ENCODE assay signal across 1 cellular context in the genomic region with DNA sequence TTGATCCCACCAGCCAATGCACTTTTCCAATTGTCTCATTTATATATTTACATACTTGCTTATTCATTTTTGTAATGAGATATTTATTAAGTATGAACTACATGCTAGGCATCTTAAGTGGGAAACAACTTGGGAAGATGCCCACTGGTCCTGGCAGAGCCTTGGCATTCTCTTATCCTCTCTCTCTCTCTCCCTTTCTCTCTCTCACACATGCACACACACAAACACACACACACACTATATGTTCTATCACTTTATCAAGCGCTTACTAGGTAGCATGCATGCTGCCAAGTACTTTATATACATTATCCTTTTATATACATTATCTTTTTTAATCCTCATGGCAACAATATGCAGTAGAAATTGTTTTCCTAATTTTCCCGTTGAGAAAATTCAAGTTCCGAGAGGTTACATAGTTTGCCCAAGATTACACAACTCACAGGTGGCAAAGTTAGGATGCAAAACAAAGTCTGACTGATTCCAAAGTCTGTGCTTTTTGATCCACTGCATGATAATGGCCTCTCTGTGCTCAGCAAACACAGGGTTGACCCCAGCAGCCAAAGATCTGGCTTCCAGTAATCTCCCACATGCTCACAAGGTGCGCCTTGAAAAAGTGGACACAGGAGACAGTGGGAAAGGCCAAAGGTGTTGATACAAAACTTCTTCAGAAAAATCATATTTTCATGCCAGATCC.
TF ChIP-seq lines count a peak whose summit lies in the region.

No MANE protein-coding gene starts in this region.

TF ChIP-seq in HepG2, 621 proteins besides CTCF, POLR2A, EP300 and RAD21 (continued from another document and continues in another):
- TF ChIP-seq, protein P1, sequence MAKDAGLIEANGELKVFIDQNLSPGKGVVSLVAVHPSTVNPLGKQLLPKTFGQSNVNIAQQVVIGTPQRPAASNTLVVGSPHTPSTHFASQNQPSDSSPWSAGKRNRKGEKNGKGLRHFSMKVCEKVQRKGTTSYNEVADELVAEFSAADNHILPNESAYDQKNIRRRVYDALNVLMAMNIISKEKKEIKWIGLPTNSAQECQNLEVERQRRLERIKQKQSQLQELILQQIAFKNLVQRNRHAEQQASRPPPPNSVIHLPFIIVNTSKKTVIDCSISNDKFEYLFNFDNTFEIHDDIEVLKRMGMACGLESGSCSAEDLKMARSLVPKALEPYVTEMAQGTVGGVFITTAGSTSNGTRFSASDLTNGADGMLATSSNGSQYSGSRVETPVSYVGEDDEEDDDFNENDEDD (CRISPR knock-in tag; IDR thresholded peaks at IDR 0.05; ENCODE audit: borderline replicate concordance): peak; percentile 71; the same call in 1 of the 2 replicates
- TF ChIP-seq ZNF207 (IDR thresholded peaks at IDR 0.05; ENCODE audit: borderline replicate concordance): no peak
- no peak; the same call in 1 of the 2 replicates for TF ChIP-seq ZNF878 (CRISPR knock-in tag; IDR thresholded peaks at IDR 0.05)
- TF ChIP-seq, protein P2, sequence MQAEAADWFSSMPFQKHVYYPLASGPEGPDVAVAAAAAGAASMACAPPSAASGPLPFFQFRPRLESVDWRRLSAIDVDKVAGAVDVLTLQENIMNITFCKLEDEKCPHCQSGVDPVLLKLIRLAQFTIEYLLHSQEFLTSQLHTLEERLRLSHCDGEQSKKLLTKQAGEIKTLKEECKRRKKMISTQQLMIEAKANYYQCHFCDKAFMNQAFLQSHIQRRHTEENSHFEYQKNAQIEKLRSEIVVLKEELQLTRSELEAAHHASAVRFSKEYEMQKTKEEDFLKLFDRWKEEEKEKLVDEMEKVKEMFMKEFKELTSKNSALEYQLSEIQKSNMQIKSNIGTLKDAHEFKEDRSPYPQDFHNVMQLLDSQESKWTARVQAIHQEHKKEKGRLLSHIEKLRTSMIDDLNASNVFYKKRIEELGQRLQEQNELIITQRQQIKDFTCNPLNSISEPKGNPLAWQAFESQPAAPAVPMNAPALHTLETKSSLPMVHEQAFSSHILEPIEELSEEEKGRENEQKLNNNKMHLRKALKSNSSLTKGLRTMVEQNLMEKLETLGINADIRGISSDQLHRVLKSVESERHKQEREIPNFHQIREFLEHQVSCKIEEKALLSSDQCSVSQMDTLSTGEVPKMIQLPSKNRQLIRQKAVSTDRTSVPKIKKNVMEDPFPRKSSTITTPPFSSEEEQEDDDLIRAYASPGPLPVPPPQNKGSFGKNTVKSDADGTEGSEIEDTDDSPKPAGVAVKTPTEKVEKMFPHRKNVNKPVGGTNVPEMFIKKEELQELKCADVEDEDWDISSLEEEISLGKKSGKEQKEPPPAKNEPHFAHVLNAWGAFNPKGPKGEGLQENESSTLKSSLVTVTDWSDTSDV (CRISPR knock-in tag; IDR thresholded peaks at IDR 0.05): no peak
- peak; percentile 97 for TF ChIP-seq NCOA2 (CRISPR knock-in tag; IDR thresholded peaks at IDR 0.05)
- TF ChIP-seq SRF (IDR thresholded peaks at IDR 0.05; ENCODE audit: low read depth, low read length): no peak
- TF ChIP-seq YEATS4 (CRISPR knock-in tag; IDR thresholded peaks at IDR 0.05; ENCODE audit: borderline replicate concordance): peak; percentile 61; the same call in 1 of the 2 replicates
- peak; percentile 56; the same call in 1 of the 2 replicates for TF ChIP-seq SALL2 (CRISPR knock-in tag; IDR thresholded peaks at IDR 0.05)
- TF ChIP-seq KDM5B (CRISPR knock-in tag; IDR thresholded peaks at IDR 0.05; ENCODE audit: borderline replicate concordance): no peak
- TF ChIP-seq CHD2 (IDR thresholded peaks at IDR 0.05; ENCODE audit: low read depth, low read length): no peak
- peak; percentile 75 for TF ChIP-seq MYC (CRISPR knock-in tag; IDR thresholded peaks at IDR 0.05; ENCODE audit: borderline replicate concordance)
- no peak for TF ChIP-seq CENPX (CRISPR knock-in tag; IDR thresholded peaks at IDR 0.05)
- peak; percentile 95 for TF ChIP-seq NFKBIZ (CRISPR knock-in tag; IDR thresholded peaks at IDR 0.05)
- TF ChIP-seq PCBP1 (IDR thresholded peaks at IDR 0.05; ENCODE audit: borderline replicate concordance, low read depth, low read length): no peak
- TF ChIP-seq ZBTB8A (CRISPR knock-in tag; IDR thresholded peaks at IDR 0.05; ENCODE audit: borderline replicate concordance, low read depth): no peak
- TF ChIP-seq ZFP36L2 (CRISPR knock-in tag; IDR thresholded peaks at IDR 0.05): no peak
- TF ChIP-seq ZNF749 (CRISPR knock-in tag; IDR thresholded peaks at IDR 0.05; ENCODE audit: borderline replicate concordance): 0 out of 2 replicates have a peak, but pooled peaks have one; percentile 32
- TF ChIP-seq SP1 (IDR thresholded peaks at IDR 0.05): no peak
- TF ChIP-seq SP1 (CRISPR knock-in tag; IDR thresholded peaks at IDR 0.05): no peak
- peak; percentile 53 for TF ChIP-seq FOXK1 (CRISPR knock-in tag; IDR thresholded peaks at IDR 0.05; ENCODE audit: borderline replicate concordance, low read depth)
- TF ChIP-seq, protein P3, sequence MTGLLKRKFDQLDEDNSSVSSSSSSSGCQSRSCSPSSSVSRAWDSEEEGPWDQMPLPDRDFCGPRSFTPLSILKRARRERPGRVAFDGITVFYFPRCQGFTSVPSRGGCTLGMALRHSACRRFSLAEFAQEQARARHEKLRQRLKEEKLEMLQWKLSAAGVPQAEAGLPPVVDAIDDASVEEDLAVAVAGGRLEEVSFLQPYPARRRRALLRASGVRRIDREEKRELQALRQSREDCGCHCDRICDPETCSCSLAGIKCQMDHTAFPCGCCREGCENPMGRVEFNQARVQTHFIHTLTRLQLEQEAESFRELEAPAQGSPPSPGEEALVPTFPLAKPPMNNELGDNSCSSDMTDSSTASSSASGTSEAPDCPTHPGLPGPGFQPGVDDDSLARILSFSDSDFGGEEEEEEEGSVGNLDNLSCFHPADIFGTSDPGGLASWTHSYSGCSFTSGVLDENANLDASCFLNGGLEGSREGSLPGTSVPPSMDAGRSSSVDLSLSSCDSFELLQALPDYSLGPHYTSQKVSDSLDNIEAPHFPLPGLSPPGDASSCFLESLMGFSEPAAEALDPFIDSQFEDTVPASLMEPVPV (CRISPR knock-in tag; IDR thresholded peaks at IDR 0.05): peak; percentile 70; the same call in 1 of the 2 replicates
- no peak for TF ChIP-seq XBP1 (CRISPR knock-in tag; IDR thresholded peaks at IDR 0.05)
- TF ChIP-seq, protein P4, sequence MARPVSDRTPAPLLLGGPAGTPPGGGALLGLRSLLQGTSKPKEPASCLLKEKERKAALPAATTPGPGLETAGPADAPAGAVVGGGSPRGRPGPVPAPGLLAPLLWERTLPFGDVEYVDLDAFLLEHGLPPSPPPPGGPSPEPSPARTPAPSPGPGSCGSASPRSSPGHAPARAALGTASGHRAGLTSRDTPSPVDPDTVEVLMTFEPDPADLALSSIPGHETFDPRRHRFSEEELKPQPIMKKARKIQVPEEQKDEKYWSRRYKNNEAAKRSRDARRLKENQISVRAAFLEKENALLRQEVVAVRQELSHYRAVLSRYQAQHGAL (CRISPR knock-in tag; IDR thresholded peaks at IDR 0.05; ENCODE audit: not compliant biosample characterization): no peak
- TF ChIP-seq, protein P5, sequence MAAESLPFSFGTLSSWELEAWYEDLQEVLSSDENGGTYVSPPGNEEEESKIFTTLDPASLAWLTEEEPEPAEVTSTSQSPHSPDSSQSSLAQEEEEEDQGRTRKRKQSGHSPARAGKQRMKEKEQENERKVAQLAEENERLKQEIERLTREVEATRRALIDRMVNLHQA (CRISPR knock-in tag; IDR thresholded peaks at IDR 0.05): no peak
- TF ChIP-seq TCF7L2 (IDR thresholded peaks at IDR 0.05; ENCODE audit: low read depth, low read length): no peak; the same call in 1 of the 2 replicates
- no peak for TF ChIP-seq ZNF33B (CRISPR knock-in tag; IDR thresholded peaks at IDR 0.05)
- TF ChIP-seq, protein P6, sequence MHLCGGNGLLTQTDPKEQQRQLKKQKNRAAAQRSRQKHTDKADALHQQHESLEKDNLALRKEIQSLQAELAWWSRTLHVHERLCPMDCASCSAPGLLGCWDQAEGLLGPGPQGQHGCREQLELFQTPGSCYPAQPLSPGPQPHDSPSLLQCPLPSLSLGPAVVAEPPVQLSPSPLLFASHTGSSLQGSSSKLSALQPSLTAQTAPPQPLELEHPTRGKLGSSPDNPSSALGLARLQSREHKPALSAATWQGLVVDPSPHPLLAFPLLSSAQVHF (CRISPR knock-in tag; IDR thresholded peaks at IDR 0.05): no peak
- TF ChIP-seq DMAP1 (CRISPR knock-in tag; IDR thresholded peaks at IDR 0.05): peak; percentile 54; the same call in 1 of the 2 replicates
- peak; percentile 74 for TF ChIP-seq FOSL2 (CRISPR knock-in tag; IDR thresholded peaks at IDR 0.05)
- TF ChIP-seq NCOR1 (IDR thresholded peaks at IDR 0.05; ENCODE audit: borderline replicate concordance, low read length): peak; percentile 96
- TF ChIP-seq KDM3A (CRISPR knock-in tag; IDR thresholded peaks at IDR 0.05; ENCODE audit: low read depth): no peak
- TF ChIP-seq, protein P7, sequence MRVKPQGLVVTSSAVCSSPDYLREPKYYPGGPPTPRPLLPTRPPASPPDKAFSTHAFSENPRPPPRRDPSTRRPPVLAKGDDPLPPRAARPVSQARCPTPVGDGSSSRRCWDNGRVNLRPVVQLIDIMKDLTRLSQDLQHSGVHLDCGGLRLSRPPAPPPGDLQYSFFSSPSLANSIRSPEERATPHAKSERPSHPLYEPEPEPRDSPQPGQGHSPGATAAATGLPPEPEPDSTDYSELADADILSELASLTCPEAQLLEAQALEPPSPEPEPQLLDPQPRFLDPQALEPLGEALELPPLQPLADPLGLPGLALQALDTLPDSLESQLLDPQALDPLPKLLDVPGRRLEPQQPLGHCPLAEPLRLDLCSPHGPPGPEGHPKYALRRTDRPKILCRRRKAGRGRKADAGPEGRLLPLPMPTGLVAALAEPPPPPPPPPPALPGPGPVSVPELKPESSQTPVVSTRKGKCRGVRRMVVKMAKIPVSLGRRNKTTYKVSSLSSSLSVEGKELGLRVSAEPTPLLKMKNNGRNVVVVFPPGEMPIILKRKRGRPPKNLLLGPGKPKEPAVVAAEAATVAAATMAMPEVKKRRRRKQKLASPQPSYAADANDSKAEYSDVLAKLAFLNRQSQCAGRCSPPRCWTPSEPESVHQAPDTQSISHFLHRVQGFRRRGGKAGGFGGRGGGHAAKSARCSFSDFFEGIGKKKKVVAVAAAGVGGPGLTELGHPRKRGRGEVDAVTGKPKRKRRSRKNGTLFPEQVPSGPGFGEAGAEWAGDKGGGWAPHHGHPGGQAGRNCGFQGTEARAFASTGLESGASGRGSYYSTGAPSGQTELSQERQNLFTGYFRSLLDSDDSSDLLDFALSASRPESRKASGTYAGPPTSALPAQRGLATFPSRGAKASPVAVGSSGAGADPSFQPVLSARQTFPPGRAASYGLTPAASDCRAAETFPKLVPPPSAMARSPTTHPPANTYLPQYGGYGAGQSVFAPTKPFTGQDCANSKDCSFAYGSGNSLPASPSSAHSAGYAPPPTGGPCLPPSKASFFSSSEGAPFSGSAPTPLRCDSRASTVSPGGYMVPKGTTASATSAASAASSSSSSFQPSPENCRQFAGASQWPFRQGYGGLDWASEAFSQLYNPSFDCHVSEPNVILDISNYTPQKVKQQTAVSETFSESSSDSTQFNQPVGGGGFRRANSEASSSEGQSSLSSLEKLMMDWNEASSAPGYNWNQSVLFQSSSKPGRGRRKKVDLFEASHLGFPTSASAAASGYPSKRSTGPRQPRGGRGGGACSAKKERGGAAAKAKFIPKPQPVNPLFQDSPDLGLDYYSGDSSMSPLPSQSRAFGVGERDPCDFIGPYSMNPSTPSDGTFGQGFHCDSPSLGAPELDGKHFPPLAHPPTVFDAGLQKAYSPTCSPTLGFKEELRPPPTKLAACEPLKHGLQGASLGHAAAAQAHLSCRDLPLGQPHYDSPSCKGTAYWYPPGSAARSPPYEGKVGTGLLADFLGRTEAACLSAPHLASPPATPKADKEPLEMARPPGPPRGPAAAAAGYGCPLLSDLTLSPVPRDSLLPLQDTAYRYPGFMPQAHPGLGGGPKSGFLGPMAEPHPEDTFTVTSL (CRISPR knock-in tag; IDR thresholded peaks at IDR 0.05; ENCODE audit: borderline replicate concordance): peak; percentile 95
- TF ChIP-seq ATAD3A (CRISPR knock-in tag; IDR thresholded peaks at IDR 0.05): no peak
- peak; percentile 67; the same call in 1 of the 2 replicates for TF ChIP-seq NR2C2 (CRISPR knock-in tag; IDR thresholded peaks at IDR 0.05; ENCODE audit: borderline replicate concordance)
- TF ChIP-seq ESRRA (CRISPR knock-in tag; IDR thresholded peaks at IDR 0.05; ENCODE audit: low read depth): peak; percentile 79; the same call in 1 of the 2 replicates
- no peak for TF ChIP-seq SSRP1 (CRISPR knock-in tag; IDR thresholded peaks at IDR 0.05)
- TF ChIP-seq ZNF660 (CRISPR knock-in tag; IDR thresholded peaks at IDR 0.05; ENCODE audit: borderline replicate concordance, low read depth): no peak
- TF ChIP-seq GFI1 (CRISPR knock-in tag; IDR thresholded peaks at IDR 0.05; ENCODE audit: borderline replicate concordance): peak; percentile 83; the same call in 1 of the 2 replicates
- peak; percentile 12; the same call in 1 of the 2 replicates for TF ChIP-seq ZFP36L1 (CRISPR knock-in tag; IDR thresholded peaks at IDR 0.05)
- TF ChIP-seq, protein P8, sequence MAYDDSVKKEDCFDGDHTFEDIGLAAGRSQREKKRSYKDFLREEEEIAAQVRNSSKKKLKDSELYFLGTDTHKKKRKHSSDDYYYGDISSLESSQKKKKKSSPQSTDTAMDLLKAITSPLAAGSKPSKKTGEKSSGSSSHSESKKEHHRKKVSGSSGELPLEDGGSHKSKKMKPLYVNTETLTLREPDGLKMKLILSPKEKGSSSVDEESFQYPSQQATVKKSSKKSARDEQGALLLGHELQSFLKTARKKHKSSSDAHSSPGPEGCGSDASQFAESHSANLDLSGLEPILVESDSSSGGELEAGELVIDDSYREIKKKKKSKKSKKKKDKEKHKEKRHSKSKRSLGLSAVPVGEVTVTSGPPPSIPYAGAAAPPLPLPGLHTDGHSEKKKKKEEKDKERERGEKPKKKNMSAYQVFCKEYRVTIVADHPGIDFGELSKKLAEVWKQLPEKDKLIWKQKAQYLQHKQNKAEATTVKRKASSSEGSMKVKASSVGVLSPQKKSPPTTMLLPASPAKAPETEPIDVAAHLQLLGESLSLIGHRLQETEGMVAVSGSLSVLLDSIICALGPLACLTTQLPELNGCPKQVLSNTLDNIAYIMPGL (CRISPR knock-in tag; IDR thresholded peaks at IDR 0.05; ENCODE audit: borderline replicate concordance in 1 of 2, low read depth in 1 of 2): peak in 1 of 2 experiments; percentile 29; a peak in 1 of 4 replicates
- TF ChIP-seq, protein P9, sequence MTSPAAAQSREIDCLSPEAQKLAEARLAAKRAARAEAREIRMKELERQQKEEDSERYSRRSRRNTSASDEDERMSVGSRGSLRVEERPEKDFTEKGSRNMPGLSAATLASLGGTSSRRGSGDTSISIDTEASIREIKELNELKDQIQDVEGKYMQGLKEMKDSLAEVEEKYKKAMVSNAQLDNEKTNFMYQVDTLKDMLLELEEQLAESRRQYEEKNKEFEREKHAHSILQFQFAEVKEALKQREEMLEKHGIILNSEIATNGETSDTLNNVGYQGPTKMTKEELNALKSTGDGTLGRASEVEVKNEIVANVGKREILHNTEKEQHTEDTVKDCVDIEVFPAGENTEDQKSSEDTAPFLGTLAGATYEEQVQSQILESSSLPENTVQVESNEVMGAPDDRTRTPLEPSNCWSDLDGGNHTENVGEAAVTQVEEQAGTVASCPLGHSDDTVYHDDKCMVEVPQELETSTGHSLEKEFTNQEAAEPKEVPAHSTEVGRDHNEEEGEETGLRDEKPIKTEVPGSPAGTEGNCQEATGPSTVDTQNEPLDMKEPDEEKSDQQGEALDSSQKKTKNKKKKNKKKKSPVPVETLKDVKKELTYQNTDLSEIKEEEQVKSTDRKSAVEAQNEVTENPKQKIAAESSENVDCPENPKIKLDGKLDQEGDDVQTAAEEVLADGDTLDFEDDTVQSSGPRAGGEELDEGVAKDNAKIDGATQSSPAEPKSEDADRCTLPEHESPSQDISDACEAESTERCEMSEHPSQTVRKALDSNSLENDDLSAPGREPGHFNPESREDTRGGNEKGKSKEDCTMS (CRISPR knock-in tag; conservative IDR thresholded peaks at IDR 0.05): no peak
- peak; percentile 70; the same call in 1 of the 2 replicates for TF ChIP-seq NCOA1 (CRISPR knock-in tag; IDR thresholded peaks at IDR 0.05)
- TF ChIP-seq RBFOX2 (IDR thresholded peaks at IDR 0.05; ENCODE audit: low read depth, low read length): no peak
- TF ChIP-seq CCAR2 (optimal IDR thresholded peaks at IDR 0.05; ENCODE audit: low read depth, low read length): no peak
- no peak for TF ChIP-seq EED (CRISPR knock-in tag; IDR thresholded peaks at IDR 0.05)
